19 cellular contexts compared by ENCODE assay signal in the genomic region with DNA sequence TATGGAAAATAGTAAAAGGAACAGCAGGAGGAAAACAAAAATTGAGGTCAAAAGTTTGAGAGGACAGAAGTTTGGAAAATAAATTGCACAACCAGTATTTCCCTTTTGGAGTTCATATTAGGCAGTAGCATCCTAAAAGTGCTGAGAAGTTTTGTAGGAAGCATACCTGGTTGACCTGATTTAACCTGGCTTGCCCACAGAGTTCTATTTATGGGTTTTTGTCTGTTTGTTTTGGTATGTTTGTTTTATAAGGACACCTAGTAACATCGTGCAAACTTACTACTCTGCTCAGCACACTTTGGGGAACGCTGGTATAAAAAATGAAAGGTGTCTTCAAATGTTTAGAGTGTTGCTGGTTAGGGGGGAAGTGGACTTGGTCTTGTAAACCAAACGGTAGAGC. TPM values are rescaled to one million over a fixed set of nuclear protein-coding genes. Genes with fewer than 3 reads are reported as not detected.
A peak's percentile ranks its signal among the peaks of the same experiment; 100 is the strongest.
DNase-seq lines count a peak whose midpoint lies in the region; ATAC-seq and TF ChIP-seq lines count a peak whose summit lies in the region.
"Had no signal": no experiment of that assay in that cellular context is flagged by ENCODE, and none has a peak within 500 bp of the region (broad histone marks: within the 10 kb centered on the region; RNA-seq: fewer than 3 reads in every experiment).

No MANE protein-coding gene starts in this region.

- H3K36me3 Mint-ChIP-seq in CD4-positive, alpha-beta memory T cell, result peaks cover 0 to 5% of the 10 kb centered on the region in 2 donors
- H3K36me3 Mint-ChIP-seq in natural killer cell, result no peaks in the 10 kb centered on the region
- no peaks in the 10 kb centered on the region for H3K36me3 Mint-ChIP-seq in activated naive CD4-positive, alpha-beta T cell treated with anti-CD3 and anti-CD28 coated beads, Interleukin-2, amount 10 ng/mL, durations not matched to agents 7 days and 5 days

- no peaks in the 10 kb centered on the region for H3K27me3 ChIP-seq in CD4-positive, alpha-beta memory T cell (ENCODE audit: insufficient read depth, low read length)
- H3K27me3 ChIP-seq in KMS-11 (ENCODE audit: insufficient read depth, low read depth), result no peaks in the 10 kb centered on the region
- H3K27me3 ChIP-seq: BE2C, Peyer's patch had no signal

- H3K27me3 Mint-ChIP-seq in CD4-positive, alpha-beta memory T cell, result peaks cover 0 to 1% of the 10 kb centered on the region in 2 donors
- H3K27me3 Mint-ChIP-seq in natural killer cell (ENCODE audit: low read depth in 2 of 2), result no peaks in the 10 kb centered on the region
- peaks cover 23% of the 10 kb centered on the region for H3K27me3 Mint-ChIP-seq in activated naive CD4-positive, alpha-beta T cell treated with anti-CD3 and anti-CD28 coated beads, Interleukin-2, amount 10 ng/mL, durations not matched to agents 7 days and 5 days
- H3K27me3 Mint-ChIP-seq: IgD-negative memory B cell had no signal

- no peak for DNase-seq in CD4-positive, alpha-beta memory T cell
- DNase-seq in natural killer cell, result no peak
- no peak for DNase-seq in NCI-H1105 (lab: John Stamatoyannopoulos, UW)
- no peak for DNase-seq in activated naive CD4-positive, alpha-beta T cell treated with anti-CD3 and anti-CD28 coated beads, Interleukin-2, amount 10 ng/mL, durations not matched to agents 7 days and 5 days
- no peak for DNase-seq in activated CD8-positive, alpha-beta memory T cell treated with anti-CD3 and anti-CD28 coated beads for 24 hours
- DNase-seq: BE2C; CD8-positive, alpha-beta T cell; GF-D8; NCI-H146; NCI-H2081; NCI-H510A; Peyer's patch; SHP77; SK-N-SH; T-cell had no signal

- no peak overlapping the region for H3K27ac ChIP-seq in CD4-positive, alpha-beta memory T cell (ENCODE audit: low read depth, low read length)
- H3K27ac ChIP-seq in KMS-11, result peak overlapping the region; percentile 99
- H3K27ac ChIP-seq in VCaP, result peak overlapping the region; percentile 97
- H3K27ac ChIP-seq: Peyer's patch had no signal

- H3K4me2 ChIP-seq in KMS-11, result peak overlapping the region; percentile 94
- H3K4me2 ChIP-seq: SK-N-SH had no signal

- POLR2A ChIA-PET in CD4-positive, alpha-beta memory T cell (lab: Charles Lee; ENCODE audit: partially characterized antibody), result interaction anchor here (1.3 kb wide), 1 partner anchor 10 kb away, joined by 5 read pairs; no protein-coding TSS in a partner anchor

- no peaks in the 10 kb centered on the region for H4K20me1 ChIP-seq in KMS-11 (ENCODE audit: insufficient read depth)

- H3K79me2 ChIP-seq in KMS-11 (ENCODE audit: insufficient read depth, low read depth), result peaks cover 91% of the 10 kb centered on the region

- peak overlapping the region in 3 of 8 donors; percentile 27 to 39 (median 27) for H3K4me3 Mint-ChIP-seq in CD4-positive, alpha-beta memory T cell
- H3K4me3 Mint-ChIP-seq in natural killer cell, result peak overlapping the region; percentile 70
- no peak overlapping the region for H3K4me3 Mint-ChIP-seq in activated naive CD4-positive, alpha-beta T cell treated with anti-CD3 and anti-CD28 coated beads, Interleukin-2, amount 10 ng/mL, durations not matched to agents 7 days and 5 days
- H3K4me3 Mint-ChIP-seq: CD8-positive, alpha-beta T cell; IgD-negative memory B cell; T-cell had no signal

- no peaks in the 10 kb centered on the region for H3K9me3 ChIP-seq in CD4-positive, alpha-beta memory T cell (ENCODE audit: control insufficient read depth in 1 of 2, low read length in 2 of 2)
- H3K9me3 ChIP-seq: BE2C, Peyer's patch, SK-N-SH had no signal

- CTCF ChIA-PET in CD4-positive, alpha-beta memory T cell (lab: Charles Lee; ENCODE audit: partially characterized antibody), result interaction anchor here (1.0 to 1.1 kb wide), 2 partner anchors 21 to 116 kb away, joined by 3 to 4 read pairs; no protein-coding TSS in a partner anchor
- CTCF ChIA-PET in activated naive CD4-positive, alpha-beta T cell treated with anti-CD3 and anti-CD28 coated beads, Interleukin-2, amount 10 ng/mL, durations not matched to agents 7 days and 5 days (lab: Charles Lee), result no interaction called here

- peaks cover 43% of the 10 kb centered on the region for H3K4me1 ChIP-seq in CD4-positive, alpha-beta memory T cell (ENCODE audit: insufficient read depth, low read length)
- peaks cover 95% of the 10 kb centered on the region for H3K4me1 ChIP-seq in KMS-11 (ENCODE audit: low read depth, poor library complexity, severe bottlenecking)
- H3K4me1 ChIP-seq: BE2C, Peyer's patch had no signal

- TF ChIP-seq CTCF in KMS-11 (conservative IDR thresholded peaks at IDR 0.05; ENCODE audit: low read depth, low read length) (no peak), VCaP (conservative IDR thresholded peaks at IDR 0.05) (no peak), natural killer cell (IDR thresholded peaks at IDR 0.05) (no peak)

- no peaks in the 10 kb centered on the region for H3K36me3 ChIP-seq in CD4-positive, alpha-beta memory T cell (ENCODE audit: insufficient read depth, low read length)
- H3K36me3 ChIP-seq in KMS-11 (ENCODE audit: insufficient read depth), result no peaks in the 10 kb centered on the region
- H3K36me3 ChIP-seq: BE2C, Peyer's patch had no signal

- no peak overlapping the region for H3K4me3 ChIP-seq in CD4-positive, alpha-beta memory T cell (ENCODE audit: low read length in 2 of 2)
- H3K4me3 ChIP-seq in KMS-11 (IDR thresholded peaks at IDR 0.05; ENCODE audit: insufficient read depth, low read depth, low read length), result no peak overlapping the region
- H3K4me3 ChIP-seq: Peyer's patch had no signal

- H3K27ac Mint-ChIP-seq in CD4-positive, alpha-beta memory T cell, result peak overlapping the region in 6 of 7 donors; percentile 14 to 83 (median 40)
- peak overlapping the region; percentile 92 to 97 for H3K27ac Mint-ChIP-seq in natural killer cell
- H3K27ac Mint-ChIP-seq in activated naive CD4-positive, alpha-beta T cell treated with anti-CD3 and anti-CD28 coated beads, Interleukin-2, amount 10 ng/mL, durations not matched to agents 7 days and 5 days, result no peak overlapping the region
- H3K27ac Mint-ChIP-seq: CD8-positive, alpha-beta T cell; IgD-negative memory B cell had no signal

- ATAC-seq in natural killer cell (no peak), HG02678 (IDR thresholded peaks at IDR 0.05; ENCODE audit: unreplicated experiment) (no peak)
- ATAC-seq: CD8-positive, alpha-beta T cell; T-cell had no signal

- intact Hi-C loops in CD4-positive, alpha-beta memory T cell (cut with micrococcal nuclease), result no loop called here
- intact Hi-C loops in natural killer cell (cut with micrococcal nuclease), result loop anchor here (5.0 to 10.0 kb wide), 2 partner anchors 116 to 1037 kb away; no protein-coding TSS in a partner anchor

- peak overlapping the region; percentile 10; the same call in 1 of the 2 replicates for H3K9ac ChIP-seq in KMS-11
- H3K9ac ChIP-seq: SK-N-SH had no signal

- H3K9me3 Mint-ChIP-seq in CD4-positive, alpha-beta memory T cell, result no peaks in the 10 kb centered on the region
- H3K9me3 Mint-ChIP-seq in natural killer cell, result no peaks in the 10 kb centered on the region
- no peaks in the 10 kb centered on the region for H3K9me3 Mint-ChIP-seq in activated naive CD4-positive, alpha-beta T cell treated with anti-CD3 and anti-CD28 coated beads, Interleukin-2, amount 10 ng/mL, durations not matched to agents 7 days and 5 days
- H3K9me3 Mint-ChIP-seq: CD8-positive, alpha-beta T cell; IgD-negative memory B cell; T-cell had no signal

- H2AFZ ChIP-seq in KMS-11 (ENCODE audit: low read depth), result no peak overlapping the region

- H3K4me1 Mint-ChIP-seq in CD4-positive, alpha-beta memory T cell, result peaks cover 34 to 90% (median 57%) of the 10 kb centered on the region in 4 donors
- peaks cover 90 to 95% of the 10 kb centered on the region in 2 donors for H3K4me1 Mint-ChIP-seq in natural killer cell
- peaks cover 13% of the 10 kb centered on the region for H3K4me1 Mint-ChIP-seq in activated naive CD4-positive, alpha-beta T cell treated with anti-CD3 and anti-CD28 coated beads, Interleukin-2, amount 10 ng/mL, durations not matched to agents 7 days and 5 days

RNA-seq across cellular contexts. Expression of a gene that starts 15.1 kb away (rescaled TPM):
- total RNA-seq in CD4-positive, alpha-beta memory T cell, result 1 to 10 TPM; 5.6 to 6.1 TPM
- polyA plus RNA-seq in CD4-positive, alpha-beta memory T cell, result 1 to 10 TPM; 3.6 to 5.2 TPM
- total RNA-seq in natural killer cell, result 10 to 100 TPM; 47.1 to 78.9 (median 60.7) TPM

Comparison
In these comparisons a context has a peak if more than half of its experiments do, and no peak if none do; other contexts are left out.
1. RNA of a gene that starts 15.1 kb away (total RNA-seq): 47.1 to 78.9 TPM in natural killer cell; 5.6 to 6.1 TPM in CD4-positive, alpha-beta memory T cell; every median in the first group is over 4 times any median in the second.